ENCODE assay signal across 8 cellular contexts in genomic region chr9:124079176-124079925, GRCh38.
DNase-seq lines count a peak whose midpoint lies in the region; ATAC-seq, FAIRE-seq and TF ChIP-seq lines count a peak whose summit lies in the region.

No MANE protein-coding gene starts in this region.

- 4% methylated on average over 11 of the region's 17 CpGs for WGBS in K562 (ENCODE audit: insufficient coverage, low coverage, missing lambda C conversion rate)
- WGBS in H9 (ENCODE audit: extremely low coverage, insufficient read length, low lambda C conversion rate) = 100% methylated on average over 1 of the region's 17 CpGs

- no peaks in the 10 kb centered on the region for H3K36me3 ChIP-seq in K562 (ENCODE audit: control insufficient read depth, insufficient read depth, low read length)
- H3K36me3 ChIP-seq in keratinocyte (ENCODE audit: control insufficient read depth in 2 of 2, extremely low read depth in 1 of 2, insufficient read depth in 2 of 2, low read length in 2 of 2) = no peaks in the 10 kb centered on the region
- H3K36me3 ChIP-seq in HAP-1 (replicated peaks) = no peaks in the 10 kb centered on the region

- TF ChIP-seq CTCF in K562 (IDR thresholded peaks at IDR 0.05 in 2 of 3, conservative IDR thresholded peaks at IDR 0.05 in 1 of 3; ENCODE audit: insufficient read depth in 2 of 3, low read depth in 1 of 3, low read length in 3 of 3) (no peak), keratinocyte (optimal IDR thresholded peaks at IDR 0.05 in 1 of 3, IDR thresholded peaks at IDR 0.05 in 1 of 3, conservative IDR thresholded peaks at IDR 0.05 in 1 of 3; ENCODE audit: extremely low read depth in 1 of 3, insufficient read depth in 2 of 3, low read length in 3 of 3) (no peak), GM10248 (IDR thresholded peaks at IDR 0.05; ENCODE audit: control extremely low read depth, extremely low read depth, low read depth, missing control alignments) (no peak), H9 (conservative IDR thresholded peaks at IDR 0.05) (no peak)

- H2AK5ac ChIP-seq in H9 (ENCODE audit: insufficient read length, low read length) = no peak overlapping the region

- H3K4me3 Mint-ChIP-seq in H9 = no peak overlapping the region; a peak in 1 of 5 replicates

- no peak overlapping the region for H2BK120ac ChIP-seq in H9 (ENCODE audit: low read depth, low read length, poor library complexity, severe bottlenecking)

- BruUV-seq in K562 (replicated peaks; lab: Mats Ljungman, UMichigan) = no TSS peak

- dilution Hi-C loops in keratinocyte (cut with MboI; ENCODE audit: extremely low pct_ligation_motif_present, low sequenced_read_pairs) = no loop called here

- DNase-seq in AG08395 (ENCODE audit: low spot score) (peak; percentile 84), NCI-H1694 treated with DMSO at 0.1 percent for 48 hours (lab: John Stamatoyannopoulos, UW) (peak; percentile 86), K562 (ENCODE audit: extremely low read depth in 1 of 4, low spot score in 3 of 4) (no peak), keratinocyte (ENCODE audit: low read depth, low spot score) (no peak), GM10248 (ENCODE audit: extremely low spot score) (no peak), HAP-1 (ENCODE audit: low spot score in 2 of 2) (no peak), H9 (no peak), germinal center (ENCODE audit: low spot score) (no peak)

- ATAC-seq in K562 = no peak

- peaks cover 0 to 12% of the 10 kb centered on the region in 2 experiments; a peak in 3 of 4 replicates for H3K4me1 Mint-ChIP-seq in H9

- H3K9me1 ChIP-seq in K562 (ENCODE audit: control insufficient read depth, insufficient read depth, low read length) = no peaks in the 10 kb centered on the region
- H3K9me1 ChIP-seq in keratinocyte (ENCODE audit: control insufficient read depth, extremely low read depth, insufficient read depth, low read length) = no peaks in the 10 kb centered on the region

- H3K9me3 ChIP-seq in K562 (replicated peaks; ENCODE audit: control insufficient read depth, insufficient read depth, low read depth, low read length) (no peaks in the 10 kb centered on the region; the same call in 1 of the 2 replicates), keratinocyte (ENCODE audit: control insufficient read depth, low read depth, low read length) (no peaks in the 10 kb centered on the region), HAP-1 (no peaks in the 10 kb centered on the region), H9 (ENCODE audit: control insufficient read depth, low read depth, low read length) (no peaks in the 10 kb centered on the region)

- H3K27ac Mint-ChIP-seq in H9 = no peak overlapping the region; a peak in 1 of 7 replicates

- H3K18ac ChIP-seq in H9 (ENCODE audit: insufficient read length, low read depth, low read length) = no peak overlapping the region

- H3K4me2 ChIP-seq in K562 (ENCODE audit: insufficient read depth, low read length) = no peak overlapping the region
- peak overlapping the region; percentile 35 for H3K4me2 ChIP-seq in keratinocyte (ENCODE audit: control insufficient read depth, extremely low read depth, insufficient read depth, low read depth, low read length)
- H3K4me2 ChIP-seq in H9 (ENCODE audit: insufficient read depth, insufficient read length, low read length) = no peak overlapping the region

- CTCF ChIA-PET in K562 (lab: Yijun Ruan, JAX; ENCODE audit: low intra/inter-chr PET ratio) = no interaction called here
- CTCF ChIA-PET in GM10248 (lab: Yijun Ruan, JAX) = interaction anchor here (1.2 kb wide), 1 partner anchor 10 kb away, joined by 4 read pairs; no protein-coding TSS in a partner anchor

- intact Hi-C loops in K562 (cut with micrococcal nuclease) = no loop called here

- H4K8ac ChIP-seq in H9 (replicated peaks; ENCODE audit: insufficient read length, low read depth, low read length) = no peak overlapping the region

- H3K9me3 Mint-ChIP-seq in H9 = peaks cover 0 to 3% of the 10 kb centered on the region in 2 experiments; a peak in 1 of 5 replicates

- H3K79me2 ChIP-seq in K562 (ENCODE audit: control insufficient read depth, insufficient read depth, low read length) = no peaks in the 10 kb centered on the region
- H3K79me2 ChIP-seq in keratinocyte (ENCODE audit: control insufficient read depth, insufficient read depth, low read length) = no peaks in the 10 kb centered on the region
- H3K79me2 ChIP-seq in H9 (ENCODE audit: insufficient read depth, low read length) = no peaks in the 10 kb centered on the region

- no peak overlapping the region for H3K14ac ChIP-seq in H9 (ENCODE audit: insufficient read depth, low read length)

- no peaks in the 10 kb centered on the region for H3K23me2 ChIP-seq in H9 (ENCODE audit: insufficient read length, low read depth, low read length, poor library complexity, severe bottlenecking)

- peaks cover 3% of the 10 kb centered on the region; the same call in 1 of the 2 replicates for H4K20me1 ChIP-seq in K562 (replicated peaks; ENCODE audit: control insufficient read depth, insufficient read depth, low read length)
- no peaks in the 10 kb centered on the region for H4K20me1 ChIP-seq in keratinocyte (ENCODE audit: control insufficient read depth, extremely low read depth, insufficient read depth, low read length)
- no peaks in the 10 kb centered on the region for H4K20me1 ChIP-seq in H9 (ENCODE audit: control insufficient read depth, insufficient read depth, insufficient read length)

- no peak overlapping the region for H2BK12ac ChIP-seq in H9 (ENCODE audit: insufficient read length, low read depth, low read length)

- H3K23ac ChIP-seq in H9 (ENCODE audit: insufficient read length, low read depth, low read length) = no peak overlapping the region

- H3K4me1 ChIP-seq in K562 (replicated peaks in 1 of 2; ENCODE audit: control insufficient read depth in 2 of 2, insufficient read depth in 2 of 2, low read length in 2 of 2) (no peaks in the 10 kb centered on the region; a peak in 1 of 5 replicates), keratinocyte (ENCODE audit: control insufficient read depth, extremely low read depth, insufficient read depth, low read length) (peaks cover 24% of the 10 kb centered on the region), HAP-1 (no peaks in the 10 kb centered on the region), H9 (ENCODE audit: insufficient read depth, low read length) (no peaks in the 10 kb centered on the region; the same call in 1 of the 2 replicates)

- H3K9ac ChIP-seq in K562 (ENCODE audit: insufficient read depth in 1 of 2, low read depth in 2 of 2, low read length in 2 of 2) (no peak overlapping the region), keratinocyte (ENCODE audit: control insufficient read depth, extremely low read depth, insufficient read depth, low read length) (no peak overlapping the region), H9 (ENCODE audit: extremely low read depth, insufficient read length, low read length) (no peak overlapping the region)

- no peak overlapping the region for H4K91ac ChIP-seq in H9 (ENCODE audit: insufficient read length, low read depth, low read length)

- no peaks in the 10 kb centered on the region; a peak in 1 of 7 replicates for H3K36me3 Mint-ChIP-seq in H9 (ENCODE audit: insufficient read depth in 1 of 3, low read depth in 3 of 3)

- H2BK5ac ChIP-seq in H9 (ENCODE audit: insufficient read length, low read length) = no peak overlapping the region

- peaks cover 3% of the 10 kb centered on the region for H3K27me3 Mint-ChIP-seq in H9 (ENCODE audit: low read depth)

- no peaks in the 10 kb centered on the region for H3K79me1 ChIP-seq in H9 (ENCODE audit: insufficient read depth, low read depth, low read length, poor library complexity, severe bottlenecking)

- TF ChIP-seq EP300 in K562 (IDR thresholded peaks at IDR 0.05; ENCODE audit: low read length) = no peak

- H4K5ac ChIP-seq in H9 (ENCODE audit: insufficient read length, low read depth, low read length) = no peak overlapping the region

- POLR2A ChIA-PET in K562 (lab: Yijun Ruan, JAX) (no interaction called here), GM10248 (lab: Yijun Ruan, JAX) (no interaction called here)

- TF ChIP-seq RAD21 in K562 (CRISPR knock-in tag; conservative IDR thresholded peaks at IDR 0.05 in 1 of 2, IDR thresholded peaks at IDR 0.05 in 1 of 2) = no peak

- in situ Hi-C loops in K562 (cut with MboI) (no loop called here), HAP-1 (cut with MboI; ENCODE audit: low sequenced_read_pairs) (no loop called here)

- no peak for TF ChIP-seq POLR2A in K562 (conservative IDR thresholded peaks at IDR 0.05)

- no peak overlapping the region for H3K4ac ChIP-seq in H9 (ENCODE audit: low read depth, low read length)

- H3K27ac ChIP-seq in K562 (ENCODE audit: extremely low read depth, low read depth, low read length) (no peak overlapping the region), keratinocyte (ENCODE audit: control insufficient read depth, insufficient read depth, low read length) (no peak overlapping the region), H9 (ENCODE audit: insufficient read length, low read depth, low read length) (no peak overlapping the region)

- no peak overlapping the region for H2AFZ ChIP-seq in K562 (ENCODE audit: low read depth, low read length)
- no peak overlapping the region for H2AFZ ChIP-seq in keratinocyte (ENCODE audit: control insufficient read depth, low read length)
- no peak overlapping the region for H2AFZ ChIP-seq in H9 (ENCODE audit: low read length)

- H3K27me3 ChIP-seq in K562 (ENCODE audit: control insufficient read depth in 2 of 2, insufficient read depth in 2 of 2, low read length in 2 of 2) (peaks cover 12 to 27% of the 10 kb centered on the region in 2 experiments; a peak in 4 of 5 replicates), keratinocyte (ENCODE audit: control insufficient read depth, extremely low read depth, insufficient read depth, low read length) (no peaks in the 10 kb centered on the region), HAP-1 (ENCODE audit: low read depth) (no peaks in the 10 kb centered on the region), H9 (ENCODE audit: insufficient read depth, low read length) (no peaks in the 10 kb centered on the region)

- no peak overlapping the region for H2BK15ac ChIP-seq in H9 (ENCODE audit: low read depth, low read length)

- no peak overlapping the region for H3K56ac ChIP-seq in H9 (ENCODE audit: insufficient read length, low read depth, low read length)

- FAIRE-seq in K562 (lab: Jason Lieb, UNC) = no peak
- FAIRE-seq in keratinocyte (lab: Jason Lieb, UNC) = peak; percentile 43

- no peak overlapping the region for H3K4me3 ChIP-seq in K562
- H3K4me3 ChIP-seq in keratinocyte (ENCODE audit: control insufficient read depth in 2 of 3, extremely low read depth in 1 of 3, insufficient read depth in 2 of 3, low read depth in 1 of 3, low read length in 3 of 3) = no peak overlapping the region
- no peak overlapping the region for H3K4me3 ChIP-seq in HAP-1

- no peak overlapping the region for H2BK20ac ChIP-seq in H9 (ENCODE audit: low read depth, low read length, poor library complexity, severe bottlenecking)

- H3T11ph ChIP-seq in H9 (ENCODE audit: low read length) = no peak overlapping the region

TF ChIP-seq in K562, 482 proteins besides CTCF, POLR2A, EP300 and RAD21:
- peak; percentile 31; the same call in 1 of the 2 replicates for TF ChIP-seq BHLHE40 (IDR thresholded peaks at IDR 0.05; ENCODE audit: low read length)
- no peak for TF ChIP-seq FOXK2 (conservative IDR thresholded peaks at IDR 0.05 in 1 of 2, IDR thresholded peaks at IDR 0.05 in 1 of 2; ENCODE audit: low read depth in 2 of 2)
TF ChIP-seq in K562: peak in this region for 1.

Comparison
In these comparisons a context has a peak if more than half of its experiments do, and no peak if none do; other contexts are left out.
1. DNase-seq: peak in AG08395 (single experiment) and NCI-H1694 treated with DMSO at 0.1 percent for 48 hours (single experiment); none in K562 (0 of 4), keratinocyte (single experiment), GM10248 (single experiment), HAP-1 (0 of 2), H9 (single experiment) and germinal center (single experiment).